ENCODE assay signal across 20 cellular contexts in genomic region chr17:17144061-17144460, GRCh38.
DNase-seq lines count a peak whose midpoint lies in the region; ATAC-seq, FAIRE-seq and TF ChIP-seq lines count a peak whose summit lies in the region.
"Had no signal": no experiment of that assay in that cellular context is flagged by ENCODE, and none has a peak within 500 bp of the region (broad histone marks: within the 10 kb centered on the region; RNA-seq: fewer than 3 reads in every experiment).

No MANE protein-coding gene starts in this region.

- H3K36me3 ChIP-seq in BLaER1 treated with 17β-estradiol and CSF1 and Interleukin-3, amounts not matched to agents 10 nM and 100 nM, result peaks cover 43 to 88% (median 78%) of the 10 kb centered on the region in 11 experiments
- peaks cover 54% of the 10 kb centered on the region for H3K36me3 ChIP-seq in bronchial epithelial cell (ENCODE audit: control insufficient read depth, insufficient read depth, low read length)

- peaks cover 15% of the 10 kb centered on the region for H3K36me3 Mint-ChIP-seq in progenitor cell of endocrine pancreas (ENCODE audit: insufficient read depth)
- peaks cover 28% of the 10 kb centered on the region for H3K36me3 Mint-ChIP-seq in activated naive CD4-positive, alpha-beta T cell treated with anti-CD3 and anti-CD28 coated beads, Interleukin-2, amount 10 ng/mL, durations not matched to agents 7 days and 5 days

- peaks cover 42 to 97% (median 94%) of the 10 kb centered on the region in 10 experiments for H3K4me1 ChIP-seq in BLaER1 treated with 17β-estradiol and CSF1 and Interleukin-3, amounts not matched to agents 10 nM and 100 nM

- peaks cover 4 to 82% (median 69%) of the 10 kb centered on the region in 11 experiments; a peak in 19 of 22 replicates for H4K20me1 ChIP-seq in BLaER1 treated with 17β-estradiol and CSF1 and Interleukin-3, amounts not matched to agents 10 nM and 100 nM

- intact Hi-C loops in Right ventricle myocardium inferior (cut with DNase I) (no loop called here), cardiac septum (cut with DNase I) (no loop called here)

- no peaks in the 10 kb centered on the region for H3K4me1 Mint-ChIP-seq in progenitor cell of endocrine pancreas (ENCODE audit: low read depth)
- H3K4me1 Mint-ChIP-seq in activated naive CD4-positive, alpha-beta T cell treated with anti-CD3 and anti-CD28 coated beads, Interleukin-2, amount 10 ng/mL, durations not matched to agents 7 days and 5 days, result peaks cover 7% of the 10 kb centered on the region
- H3K4me1 Mint-ChIP-seq: B cell had no signal

- no peaks in the 10 kb centered on the region for H3K27me3 ChIP-seq in BLaER1 treated with 17β-estradiol and CSF1 and Interleukin-3, amounts not matched to agents 10 nM and 100 nM
- no peaks in the 10 kb centered on the region for H3K27me3 ChIP-seq in bronchial epithelial cell (ENCODE audit: control insufficient read depth, insufficient read depth, low read length)

- H3K4me3 Mint-ChIP-seq in progenitor cell of endocrine pancreas (ENCODE audit: low read depth), result no peak overlapping the region
- H3K4me3 Mint-ChIP-seq in activated naive CD4-positive, alpha-beta T cell treated with anti-CD3 and anti-CD28 coated beads, Interleukin-2, amount 10 ng/mL, durations not matched to agents 7 days and 5 days, result no peak overlapping the region
- H3K4me3 Mint-ChIP-seq: B cell; CD4-positive, alpha-beta memory T cell; H9 had no signal

- no peak for ATAC-seq in Right ventricle myocardium inferior
- ATAC-seq: HCT116 had no signal

- TF ChIP-seq CTCF in bronchial epithelial cell (IDR thresholded peaks at IDR 0.05; ENCODE audit: insufficient read depth, low read length, severe bottlenecking), result no peak
- no peak for TF ChIP-seq CTCF in progenitor cell of endocrine pancreas (IDR thresholded peaks at IDR 0.05; ENCODE audit: unreplicated experiment)

- H3K4me2 ChIP-seq in BLaER1 treated with 17β-estradiol and CSF1 and Interleukin-3, amounts not matched to agents 10 nM and 100 nM, result peak overlapping the region; percentile 46 to 96 (median 83); a peak in 19 of 22 replicates

- CTCF ChIA-PET in activated naive CD4-positive, alpha-beta T cell treated with anti-CD3 and anti-CD28 coated beads, Interleukin-2, amount 10 ng/mL, durations not matched to agents 7 days and 5 days (lab: Charles Lee), result interaction anchor here (0.8 to 3.7 kb wide), 2 partner anchors 9 to 143 kb away, joined by 3 to 14 read pairs; no protein-coding TSS in a partner anchor

- peak overlapping the region; percentile 67 for H3K27ac Mint-ChIP-seq in progenitor cell of endocrine pancreas
- H3K27ac Mint-ChIP-seq in activated naive CD4-positive, alpha-beta T cell treated with anti-CD3 and anti-CD28 coated beads, Interleukin-2, amount 10 ng/mL, durations not matched to agents 7 days and 5 days, result no peak overlapping the region
- H3K27ac Mint-ChIP-seq: B cell, H9 had no signal

- no peaks in the 10 kb centered on the region for H3K9me3 Mint-ChIP-seq in progenitor cell of endocrine pancreas (ENCODE audit: low read depth)
- no peaks in the 10 kb centered on the region for H3K9me3 Mint-ChIP-seq in activated naive CD4-positive, alpha-beta T cell treated with anti-CD3 and anti-CD28 coated beads, Interleukin-2, amount 10 ng/mL, durations not matched to agents 7 days and 5 days
- H3K9me3 Mint-ChIP-seq: CD4-positive, alpha-beta memory T cell; H9 had no signal

- peak overlapping the region in 8 of 11 experiments; percentile 11 to 70 (median 58); a peak in 12 of 22 replicates for H3K9ac ChIP-seq in BLaER1 treated with 17β-estradiol and CSF1 and Interleukin-3, amounts not matched to agents 10 nM and 100 nM
- H3K9ac ChIP-seq: GM23248 had no signal

- FAIRE-seq in bronchial epithelial cell (lab: Jason Lieb, UNC), result peak; percentile 47
- FAIRE-seq: A204.1, G401.6, GM12892 had no signal

- H3K4me3 ChIP-seq in BLaER1 treated with 17β-estradiol and CSF1 and Interleukin-3, amounts not matched to agents 10 nM and 100 nM, result no peak overlapping the region
- H3K4me3 ChIP-seq in bronchial epithelial cell (ENCODE audit: low read depth, low read length), result no peak overlapping the region
- H3K4me3 ChIP-seq: GM23248 had no signal

- H3K9me3 ChIP-seq in BLaER1 treated with 17β-estradiol and CSF1 and Interleukin-3, amounts not matched to agents 10 nM and 100 nM (replicated peaks in 1 of 11), result no peaks in the 10 kb centered on the region

- H3K27ac ChIP-seq in BLaER1 treated with 17β-estradiol and CSF1 and Interleukin-3, amounts not matched to agents 10 nM and 100 nM, result peak overlapping the region in 6 of 11 experiments; percentile 25 to 76 (median 62); a peak in 8 of 22 replicates
- H3K27ac ChIP-seq: GM23248 had no signal

- DNase-seq in Right ventricle myocardium inferior (ENCODE audit: missing footprints) (peak; percentile 17), cardiac septum (ENCODE audit: low spot score) (no peak), bronchial epithelial cell (ENCODE audit: low read depth) (no peak), progenitor cell of endocrine pancreas (ENCODE audit: low spot score, unreplicated experiment) (no peak), A172 (ENCODE audit: low spot score) (no peak)
- no peak for DNase-seq in activated naive CD4-positive, alpha-beta T cell treated with anti-CD3 and anti-CD28 coated beads, Interleukin-2, amount 10 ng/mL, durations not matched to agents 7 days and 5 days
- DNase-seq: C1 segment of cervical spinal cord; Calu3; CD4-positive, alpha-beta memory T cell; COR-L47; DMS53; DMS79 treated with DMSO at 0.1 percent for 48 hours; GM23248; H9 had no signal

- H3K27me3 Mint-ChIP-seq in progenitor cell of endocrine pancreas, result no peaks in the 10 kb centered on the region
- no peaks in the 10 kb centered on the region for H3K27me3 Mint-ChIP-seq in activated naive CD4-positive, alpha-beta T cell treated with anti-CD3 and anti-CD28 coated beads, Interleukin-2, amount 10 ng/mL, durations not matched to agents 7 days and 5 days
- H3K27me3 Mint-ChIP-seq: B cell; CD4-positive, alpha-beta memory T cell had no signal
